ENCODE assay signal across 18 cellular contexts in genomic region chr7:30176463-30177090, GRCh38. TPM values are rescaled to one million over a fixed set of nuclear protein-coding genes. Genes with fewer than 3 reads are reported as not detected.
DNase-seq lines count a peak whose midpoint lies in the region; ATAC-seq and TF ChIP-seq lines count a peak whose summit lies in the region.
"Had no signal": no experiment of that assay in that cellular context is flagged by ENCODE, and none has a peak within 500 bp of the region (broad histone marks: within the 10 kb centered on the region; RNA-seq: fewer than 3 reads in every experiment).

No MANE protein-coding gene starts in this region.

- H3F3A ChIP-seq in OCI-LY1 (ENCODE audit: insufficient read depth, low read length) = no peaks in the 10 kb centered on the region

- H3K9me3 ChIP-seq in HEK293 (ENCODE audit: control insufficient read depth, insufficient read depth, low read depth, low read length) (no peaks in the 10 kb centered on the region), OCI-LY1 (ENCODE audit: low read length) (no peaks in the 10 kb centered on the region), thoracic aorta (no peaks in the 10 kb centered on the region), osteoblast (ENCODE audit: low read depth, low read length) (no peaks in the 10 kb centered on the region)
- H3K9me3 ChIP-seq: SJSA1, tibial artery had no signal

- no peaks in the 10 kb centered on the region for H4K20me1 ChIP-seq in OCI-LY1 (ENCODE audit: insufficient read depth, low read length)
- no peaks in the 10 kb centered on the region for H4K20me1 ChIP-seq in osteoblast (ENCODE audit: insufficient read depth, low read length)

- H3K27ac ChIP-seq in HEK293 (ENCODE audit: extremely low read depth, low read depth, low read length) = no peak overlapping the region
- H3K27ac ChIP-seq in OCI-LY1 (ENCODE audit: low read depth, low read length, poor library complexity, severe bottlenecking) = peak overlapping the region; percentile 31
- H3K27ac ChIP-seq in thoracic aorta = peak overlapping the region; percentile 13 to 88
- no peak overlapping the region for H3K27ac ChIP-seq in osteoblast (ENCODE audit: low read depth, low read length)
- H3K27ac ChIP-seq: SJSA1 had no signal

- H3K79me2 ChIP-seq in OCI-LY1 (ENCODE audit: insufficient read depth, low read length) (no peaks in the 10 kb centered on the region), osteoblast (ENCODE audit: insufficient read depth, low read length) (no peaks in the 10 kb centered on the region)

- TF ChIP-seq CTCF in HEK293 (tag by site-specific recombination; IDR thresholded peaks at IDR 0.05) (no peak), OCI-LY1 (IDR thresholded peaks at IDR 0.05; ENCODE audit: low read length) (no peak), thoracic aorta (IDR thresholded peaks at IDR 0.05) (no peak), osteoblast (IDR thresholded peaks at IDR 0.05; ENCODE audit: extremely low read depth, low read depth, low read length) (no peak)

- DNase-seq in left kidney (ENCODE audit: low read depth, low spot score) = peak; percentile 78
- DNase-seq in thoracic aorta (ENCODE audit: low spot score) = no peak
- DNase-seq in osteoblast (ENCODE audit: insufficient read length, low spot score, missing footprints) = no peak
- no peak for DNase-seq in NCI-H2196 treated with DMSO at 0.1 percent for 48 hours (lab: John Stamatoyannopoulos, UW; ENCODE audit: unreplicated experiment)
- DNase-seq: activated CD4-positive, alpha-beta T cell treated with anti-CD3 and anti-CD28 coated beads for 48 hours; activated naive CD4-positive, alpha-beta T cell treated with anti-CD3 and anti-CD28 coated beads for 36 hours; cortex of kidney; DMS153; glutamatergic neuron; mesenchymal stem cell; NCI-H187; stimulated activated CD4-positive, alpha-beta T cell treated with anti-CD3 and anti-CD28 coated beads, Interleukin-4, amount 100 ng/mL, for 1 hour; T-helper 9 cell; tibial artery had no signal

- H3K4me2 ChIP-seq in OCI-LY1 (ENCODE audit: low read length) = peak overlapping the region; percentile 14; the same call in 1 of the 2 replicates
- no peak overlapping the region for H3K4me2 ChIP-seq in osteoblast (ENCODE audit: insufficient read depth, low read length)

- H3K9ac ChIP-seq in OCI-LY1 (ENCODE audit: low read length) = peak overlapping the region; percentile 3; the same call in 1 of the 2 replicates

- H2AFZ ChIP-seq in OCI-LY1 (ENCODE audit: low read length) (no peak overlapping the region), osteoblast (ENCODE audit: low read length) (no peak overlapping the region)

- H3K36me3 ChIP-seq in HEK293 (ENCODE audit: control insufficient read depth in 2 of 2, insufficient read depth in 1 of 2, low read length in 2 of 2) = no peaks in the 10 kb centered on the region
- no peaks in the 10 kb centered on the region for H3K36me3 ChIP-seq in OCI-LY1 (ENCODE audit: insufficient read depth, low read length)
- no peaks in the 10 kb centered on the region for H3K36me3 ChIP-seq in thoracic aorta
- no peaks in the 10 kb centered on the region for H3K36me3 ChIP-seq in osteoblast (ENCODE audit: insufficient read depth, low read length)
- H3K36me3 ChIP-seq: SJSA1, tibial artery had no signal

- H3K4me3 ChIP-seq in HEK293 (ENCODE audit: low read depth, low read length) = no peak overlapping the region
- no peak overlapping the region for H3K4me3 ChIP-seq in OCI-LY1 (ENCODE audit: low read depth, low read length, poor library complexity, severe bottlenecking)
- H3K4me3 ChIP-seq in thoracic aorta = no peak overlapping the region
- H3K4me3 ChIP-seq in osteoblast (ENCODE audit: insufficient read depth, low read length) = no peak overlapping the region
- H3K4me3 ChIP-seq: SJSA1, tibial artery had no signal

- H3K4me1 ChIP-seq in HEK293 (ENCODE audit: control insufficient read depth, insufficient read depth, low read length) (peaks cover 10% of the 10 kb centered on the region), OCI-LY1 (ENCODE audit: insufficient read depth, low read length, severe bottlenecking) (peaks cover 64% of the 10 kb centered on the region), thoracic aorta (ENCODE audit: control insufficient read depth in 1 of 2, low read depth in 2 of 2) (peaks cover 62 to 100% of the 10 kb centered on the region in 2 donors), osteoblast (ENCODE audit: insufficient read depth, low read length) (peaks cover 22% of the 10 kb centered on the region)

- CTCF ChIA-PET in HEK293 (lab: Yijun Ruan, JAX) = no interaction called here

- POLR2A ChIA-PET in HEK293 (lab: Yijun Ruan, JAX) = no interaction called here

- H3K9me2 ChIP-seq in OCI-LY1 (ENCODE audit: low read depth, low read length) = no peaks in the 10 kb centered on the region

- no peaks in the 10 kb centered on the region for H3K27me3 ChIP-seq in OCI-LY1 (ENCODE audit: insufficient read depth, low read length)
- H3K27me3 ChIP-seq in thoracic aorta (replicated peaks; ENCODE audit: insufficient read depth) = no peaks in the 10 kb centered on the region
- H3K27me3 ChIP-seq in osteoblast (ENCODE audit: insufficient read depth, low read length) = no peaks in the 10 kb centered on the region
- H3K27me3 ChIP-seq: SJSA1, tibial artery had no signal

- ATAC-seq in thoracic aorta (ENCODE audit: insufficient number of reproducible peaks, low FRiP score, low read depth) = no peak
- ATAC-seq in GM18861 (IDR thresholded peaks at IDR 0.05; ENCODE audit: unreplicated experiment) = no peak

TF ChIP-seq in HEK293, 187 proteins besides CTCF, POLR2A, EP300 and RAD21:
- TF ChIP-seq SALL2 (tag by site-specific recombination; IDR thresholded peaks at IDR 0.05; ENCODE audit: borderline replicate concordance) = no peak
- peak; percentile 26; the same call in 1 of the 2 replicates for TF ChIP-seq EGR2 (tag by site-specific recombination; IDR thresholded peaks at IDR 0.05; ENCODE audit: low read depth)
- 0 out of 2 replicates have a peak, but pooled peaks have one; percentile 8 for TF ChIP-seq ZFHX2 (tag by site-specific recombination; conservative IDR thresholded peaks at IDR 0.05)
- no peak for TF ChIP-seq ZNF132 (tag by site-specific recombination; IDR thresholded peaks at IDR 0.05; ENCODE audit: borderline replicate concordance)
- TF ChIP-seq ZNF398 (tag by site-specific recombination; IDR thresholded peaks at IDR 0.05) = no peak

RNA-seq across cellular contexts. Expression of gene MTURN, which starts 41.8 kb away (rescaled TPM):
- total RNA-seq in thoracic aorta = 10 to 100 TPM; 71.1 to 80.1 TPM
- total RNA-seq in osteoblast = 31.1 and 32.1 TPM in 2 replicates

Comparison
In these comparisons a context has a peak if more than half of its experiments do, and no peak if none do; other contexts are left out.
1. H3K27ac ChIP-seq: peak in OCI-LY1 (single experiment) and thoracic aorta (2 of 2); none in HEK293 (single experiment) and osteoblast (single experiment).